ENCODE assay signal across 7 cellular contexts in the genomic region with DNA sequence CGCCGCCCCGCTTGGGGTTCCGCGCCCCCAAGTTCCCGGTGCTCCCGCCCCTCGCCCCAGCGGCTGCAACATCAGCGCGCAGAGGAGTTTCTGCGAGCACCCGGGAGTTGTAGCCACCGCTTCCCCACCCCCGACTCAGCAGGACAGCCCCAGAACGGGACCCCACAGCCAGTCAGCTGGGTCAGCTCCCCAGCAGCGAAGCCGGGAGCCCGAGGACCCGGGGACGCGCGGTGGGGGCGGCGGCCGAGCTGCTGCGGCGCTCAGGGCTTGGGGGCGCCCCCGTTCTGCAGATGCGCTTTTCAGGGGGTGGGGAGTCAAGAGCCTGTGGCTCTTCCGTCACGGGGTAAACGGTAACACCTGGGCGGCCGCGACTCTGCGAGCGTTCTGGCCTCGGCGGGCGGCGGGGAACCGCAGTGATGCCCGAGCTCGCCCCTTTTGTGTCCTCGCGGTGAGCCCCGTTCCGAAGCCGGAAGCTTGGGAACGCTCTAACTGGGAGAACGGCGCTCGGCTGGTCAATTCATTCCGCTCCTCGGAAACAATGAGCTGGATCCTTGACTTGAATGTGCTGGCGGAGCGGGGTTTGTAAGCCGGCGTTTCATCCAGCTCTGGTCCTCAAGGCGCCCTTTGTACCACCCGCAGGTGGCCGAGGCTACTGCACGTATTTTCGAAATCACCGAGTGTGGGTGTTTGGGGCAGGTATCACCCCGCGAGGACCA.
DNase-seq lines count a peak whose midpoint lies in the region; ATAC-seq lines count a peak whose summit lies in the region.

No MANE protein-coding gene starts in this region.

- ATAC-seq in GM18498 (IDR thresholded peaks at IDR 0.05; ENCODE audit: unreplicated experiment) = peak; percentile 66
- ATAC-seq in HG02678 (IDR thresholded peaks at IDR 0.05; ENCODE audit: unreplicated experiment) = peak; percentile 62

- DNase-seq in NCI-H1417 treated with DMSO at 0.1 percent for 48 hours (lab: John Stamatoyannopoulos, UW) (peak; percentile 18), cerebellar cortex (ENCODE audit: low spot score) (peak; percentile 44), kidney tubule cell (ENCODE audit: low spot score) (peak; percentile 90)
- peak; percentile 13 to 28 (median 19) for DNase-seq in activated CD4-positive, CD25-positive, alpha-beta regulatory T cell (lab: John Stamatoyannopoulos, UW)
- peak; percentile 21 to 61 (median 34) for DNase-seq in stimulated activated CD4-positive, alpha-beta T cell treated with anti-CD3 and anti-CD28 coated beads, Interleukin-1b, Interleukin-23, amount 100 ng/mL, for 24 hours (ENCODE audit: low read depth in 4 of 4, low spot score in 1 of 4)

Comparison
In these comparisons a context has a peak if more than half of its experiments do, and no peak if none do; other contexts are left out.
1. Peak in every context shown above with its lines: DNase-seq and ATAC-seq.
2. DNase-seq: peak in every context shown above with its lines; median percentile 90 in kidney tubule cell; 44 in cerebellar cortex; 34 in stimulated activated CD4-positive, alpha-beta T cell treated with anti-CD3 and anti-CD28 coated beads, Interleukin-1b, Interleukin-23, amount 100 ng/mL, for 24 hours; 19 in activated CD4-positive, CD25-positive, alpha-beta regulatory T cell; 18 in NCI-H1417 treated with DMSO at 0.1 percent for 48 hours.